In the genomic region with DNA sequence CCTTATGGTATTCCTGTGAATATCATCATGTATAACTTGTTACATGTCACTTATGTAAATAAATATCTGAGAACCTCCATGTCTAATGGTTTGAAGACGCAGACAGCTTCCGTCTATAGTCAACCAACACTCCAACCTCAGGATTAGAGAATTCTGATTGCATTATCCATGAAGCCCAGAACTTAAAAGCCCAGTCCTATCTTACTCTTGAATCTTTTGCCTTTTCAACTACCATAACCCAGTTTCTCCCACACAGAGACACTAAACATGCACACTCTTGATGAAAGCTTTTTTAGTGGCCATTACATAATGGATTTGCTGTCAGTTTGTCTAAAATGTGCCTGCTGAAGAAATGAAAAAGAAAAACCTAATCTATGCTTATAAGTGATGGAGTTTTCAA, we compare ENCODE assay signal across 25 cellular contexts.
"Had no signal": no experiment of that assay in that cellular context is flagged by ENCODE, and none has a peak within 500 bp of the region (broad histone marks: within the 10 kb centered on the region; RNA-seq: fewer than 3 reads in every experiment).

No MANE protein-coding gene starts in this region.

- H3K9me3 Mint-ChIP-seq: dendritic cell treated with granulocyte-macrophage colony-stimulating factor and Interleukin-4, amounts not matched to agents 40 ng/mL and 50 ng/mL, for 4 days; endodermal cell had no signal

- H3K27me3 Mint-ChIP-seq: dendritic cell treated with granulocyte-macrophage colony-stimulating factor and Interleukin-4, amounts not matched to agents 40 ng/mL and 50 ng/mL, for 4 days; effector memory CD8-positive, alpha-beta T cell; naive thymus-derived CD4-positive, alpha-beta T cell had no signal

- H3K4me3 ChIP-seq: colonic mucosa, esophagus squamous epithelium, gastroesophageal sphincter, heart right ventricle, left lung, lower lobe of right lung had no signal

- DNase-seq: colonic mucosa; cortex of kidney; effector CD8-positive, alpha-beta T cell; effector memory CD8-positive, alpha-beta T cell; endodermal cell; erythroblast; esophagus squamous epithelium; foreskin keratinocyte; glutamatergic neuron; head of caudate nucleus; heart right ventricle; hippocampal formation; left cardiac atrium; left lung; left ventricle myocardium superior; lower lobe of right lung; mesenchymal stem cell; midbrain; naive thymus-derived CD4-positive, alpha-beta T cell had no signal

- H3K4me1 ChIP-seq: colonic mucosa, esophagus squamous epithelium, foreskin keratinocyte, gastroesophageal sphincter, heart right ventricle, left lung, lower lobe of right lung had no signal

- H3K27ac Mint-ChIP-seq: dendritic cell treated with granulocyte-macrophage colony-stimulating factor and Interleukin-4, amounts not matched to agents 40 ng/mL and 50 ng/mL, for 4 days; effector memory CD8-positive, alpha-beta T cell; endodermal cell; naive thymus-derived CD4-positive, alpha-beta T cell had no signal

- FAIRE-seq: endometrium, islet of Langerhans, keratinocyte had no signal

- H3K27me3 ChIP-seq: colonic mucosa, esophagus squamous epithelium, foreskin keratinocyte, gastroesophageal sphincter, heart right ventricle, left lung had no signal

- H3K4me1 Mint-ChIP-seq: endodermal cell; naive thymus-derived CD4-positive, alpha-beta T cell had no signal

- H3K4me3 Mint-ChIP-seq: dendritic cell treated with granulocyte-macrophage colony-stimulating factor and Interleukin-4, amounts not matched to agents 40 ng/mL and 50 ng/mL, for 4 days; effector memory CD8-positive, alpha-beta T cell; endodermal cell; naive thymus-derived CD4-positive, alpha-beta T cell had no signal

- H3K36me3 Mint-ChIP-seq: naive thymus-derived CD4-positive, alpha-beta T cell had no signal

- H3K36me3 ChIP-seq: colonic mucosa, esophagus squamous epithelium, gastroesophageal sphincter, heart right ventricle, left lung, lower lobe of right lung had no signal

- H3K9me3 ChIP-seq: colonic mucosa, esophagus squamous epithelium, gastroesophageal sphincter, left lung, lower lobe of right lung had no signal

- ATAC-seq: effector memory CD8-positive, alpha-beta T cell; esophagus mucosa; foreskin keratinocyte; gastroesophageal sphincter; heart right ventricle; left lung; left ventricle myocardium superior; lower lobe of right lung; naive thymus-derived CD4-positive, alpha-beta T cell had no signal
